10 cellular contexts compared by ENCODE assay signal in the genomic region with DNA sequence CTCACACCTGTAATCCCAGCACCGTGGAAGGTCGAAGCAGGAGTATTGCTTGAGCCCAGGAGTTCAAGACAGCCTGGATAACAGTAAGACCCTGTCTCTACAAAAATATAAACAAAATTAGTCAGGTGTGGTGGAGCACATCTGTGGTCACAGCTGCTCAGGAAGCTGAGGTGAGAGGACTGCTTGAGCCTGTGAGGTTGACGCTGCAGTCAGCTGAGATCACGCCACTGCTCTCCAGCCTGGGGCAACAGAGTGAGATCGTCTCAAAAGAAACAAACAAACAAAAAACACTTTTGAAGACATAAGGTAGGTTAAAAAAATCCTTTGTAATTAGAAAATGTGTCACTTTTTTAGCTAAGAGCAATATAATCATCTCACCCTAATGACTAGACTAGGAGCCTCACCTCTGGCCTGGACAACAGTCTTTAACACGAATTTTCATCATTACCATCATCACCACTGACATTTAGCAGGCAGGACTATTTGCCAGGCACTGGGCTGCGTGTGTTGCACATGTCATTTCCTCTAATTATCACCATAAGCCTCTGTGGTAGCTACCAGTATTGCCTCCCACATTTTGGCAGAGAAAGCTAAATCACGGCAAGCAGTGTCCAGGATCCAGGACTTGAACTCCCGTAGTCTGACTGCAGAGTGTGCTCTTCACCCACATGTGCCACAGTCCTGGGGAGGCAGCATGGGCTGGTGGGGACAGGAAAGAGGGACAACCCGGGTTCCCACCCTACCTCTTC. TPM values are rescaled to one million over a fixed set of nuclear protein-coding genes. Genes with fewer than 3 reads are reported as not detected.
A peak's percentile ranks its signal among the peaks of the same experiment; 100 is the strongest.
DNase-seq lines count a peak whose midpoint lies in the region; ATAC-seq and TF ChIP-seq lines count a peak whose summit lies in the region.
"Had no signal": no experiment of that assay in that cellular context is flagged by ENCODE, and none has a peak within 500 bp of the region (broad histone marks: within the 10 kb centered on the region; RNA-seq: fewer than 3 reads in every experiment).

No MANE protein-coding gene starts in this region.

- H3K4me1 ChIP-seq in colonic mucosa (no peaks in the 10 kb centered on the region), ascending aorta (no peaks in the 10 kb centered on the region)

- H3K36me3 Mint-ChIP-seq in activated CD8-positive, alpha-beta T cell treated with anti-CD3 and anti-CD28 coated beads for 36 hours (ENCODE audit: low read depth), result peaks cover 24% of the 10 kb centered on the region

- POLR2A ChIA-PET in activated CD8-positive, alpha-beta T cell treated with anti-CD3 and anti-CD28 coated beads for 36 hours (lab: Charles Lee), result no interaction called here

- TF ChIP-seq CTCF in AG10803 (conservative IDR thresholded peaks at IDR 0.05; ENCODE audit: low read length) (no peak), colonic mucosa (IDR thresholded peaks at IDR 0.05) (no peak), ascending aorta (IDR thresholded peaks at IDR 0.05) (no peak)
- no peak for TF ChIP-seq CTCF in activated CD8-positive, alpha-beta T cell treated with anti-CD3 and anti-CD28 coated beads for 36 hours (IDR thresholded peaks at IDR 0.05)

- DNase-seq in AG10803 (ENCODE audit: low read depth) (peak; percentile 9), cerebellar nuclear complex (lab: John Stamatoyannopoulos, UW) (no peak), colonic mucosa (no peak), NCI-H1105 treated with DMSO at 0.1 percent for 48 hours (lab: John Stamatoyannopoulos, UW) (no peak), ascending aorta (ENCODE audit: low spot score in 2 of 2) (no peak)
- DNase-seq in activated CD8-positive, alpha-beta T cell treated with anti-CD3 and anti-CD28 coated beads for 36 hours, result peak; percentile 21
- DNase-seq: left cardiac atrium, NCI-H524 had no signal

- no peaks in the 10 kb centered on the region for H3K9me3 ChIP-seq in colonic mucosa
- no peaks in the 10 kb centered on the region for H3K9me3 ChIP-seq in ascending aorta

- intact Hi-C loops in activated CD8-positive, alpha-beta T cell treated with anti-CD3 and anti-CD28 coated beads for 36 hours (cut with micrococcal nuclease), result loop anchor here (10.0 kb wide), 1 partner anchor 249 kb away; no protein-coding TSS in a partner anchor
- intact Hi-C loops in colonic mucosa (cut with DNase I) (no loop called here), ascending aorta (cut with DNase I) (no loop called here)

- no peaks in the 10 kb centered on the region for H3K9me3 Mint-ChIP-seq in activated CD8-positive, alpha-beta T cell treated with anti-CD3 and anti-CD28 coated beads for 36 hours

- ATAC-seq in GM18873 (IDR thresholded peaks at IDR 0.05; ENCODE audit: low FRiP score, unreplicated experiment) (peak; percentile 97), HG02938 (IDR thresholded peaks at IDR 0.05; ENCODE audit: unreplicated experiment) (peak; percentile 98)
- ATAC-seq in activated CD8-positive, alpha-beta T cell treated with anti-CD3 and anti-CD28 coated beads for 36 hours, result peak; percentile 61

- peaks cover 5% of the 10 kb centered on the region for H3K36me3 ChIP-seq in colonic mucosa
- peaks cover 19 to 61% of the 10 kb centered on the region in 2 donors for H3K36me3 ChIP-seq in ascending aorta

- no peak overlapping the region for H3K27ac ChIP-seq in colonic mucosa
- H3K27ac ChIP-seq in ascending aorta, result no peak overlapping the region

- H3K9ac ChIP-seq in colonic mucosa (ENCODE audit: low read depth in 2 of 2, low read length in 2 of 2), result no peak overlapping the region

- H3K4me3 Mint-ChIP-seq in activated CD8-positive, alpha-beta T cell treated with anti-CD3 and anti-CD28 coated beads for 36 hours, result no peak overlapping the region

- peak overlapping the region; percentile 53 for H3K27ac Mint-ChIP-seq in activated CD8-positive, alpha-beta T cell treated with anti-CD3 and anti-CD28 coated beads for 36 hours

- no peaks in the 10 kb centered on the region for H3K27me3 ChIP-seq in colonic mucosa
- no peaks in the 10 kb centered on the region for H3K27me3 ChIP-seq in ascending aorta

- no peak overlapping the region for H3K4me3 ChIP-seq in AG10803 (ENCODE audit: low read length)
- H3K4me3 ChIP-seq in colonic mucosa, result no peak overlapping the region
- no peak overlapping the region for H3K4me3 ChIP-seq in ascending aorta

- no peaks in the 10 kb centered on the region for H3K27me3 Mint-ChIP-seq in activated CD8-positive, alpha-beta T cell treated with anti-CD3 and anti-CD28 coated beads for 36 hours

- CTCF ChIA-PET in activated CD8-positive, alpha-beta T cell treated with anti-CD3 and anti-CD28 coated beads for 36 hours (lab: Charles Lee), result interaction anchor here (0.8 to 1.5 kb wide), 6 partner anchors 12 to 329 kb away, joined by 3 to 7 read pairs (median 3); no protein-coding TSS in a partner anchor

- H3K4me1 Mint-ChIP-seq in activated CD8-positive, alpha-beta T cell treated with anti-CD3 and anti-CD28 coated beads for 36 hours (ENCODE audit: low read depth), result peaks cover 10% of the 10 kb centered on the region

RNA-seq across cellular contexts. Expression of a gene that starts 4.6 kb away (rescaled TPM):
- total RNA-seq in activated CD8-positive, alpha-beta T cell treated with anti-CD3 and anti-CD28 coated beads for 36 hours, result under 1 TPM; 0.09 to 0.36 TPM
- total RNA-seq in colonic mucosa, result under 1 TPM in 1 of 2 donors, not detected in 1; 0.35 TPM
- total RNA-seq in ascending aorta, result not detected
- total RNA-seq: left cardiac atrium had no signal

RNA-seq across cellular contexts. Expression of a gene that starts 46.5 kb away (rescaled TPM):
- 10 to 100 TPM; 15.2 to 15.8 TPM for total RNA-seq in activated CD8-positive, alpha-beta T cell treated with anti-CD3 and anti-CD28 coated beads for 36 hours
- total RNA-seq in colonic mucosa, result 100 to 1,000 TPM in 1 of 2 donors, 10 to 100 TPM in 1; 88.6 to 108 TPM
- 56.6 TPM for total RNA-seq in ascending aorta

Comparison
In these comparisons a context has a peak if more than half of its experiments do, and no peak if none do; other contexts are left out.
1. DNase-seq: peak in AG10803 (single experiment) and activated CD8-positive, alpha-beta T cell treated with anti-CD3 and anti-CD28 coated beads for 36 hours (single experiment); none in cerebellar nuclear complex (0 of 2), colonic mucosa (single experiment), NCI-H1105 treated with DMSO at 0.1 percent for 48 hours (single experiment) and ascending aorta (0 of 2).
2. Peak in every context shown above with its lines, with median percentiles within 50 percentile points of each other: ATAC-seq.